1 cellular context compared by ENCODE assay signal in the genomic region with DNA sequence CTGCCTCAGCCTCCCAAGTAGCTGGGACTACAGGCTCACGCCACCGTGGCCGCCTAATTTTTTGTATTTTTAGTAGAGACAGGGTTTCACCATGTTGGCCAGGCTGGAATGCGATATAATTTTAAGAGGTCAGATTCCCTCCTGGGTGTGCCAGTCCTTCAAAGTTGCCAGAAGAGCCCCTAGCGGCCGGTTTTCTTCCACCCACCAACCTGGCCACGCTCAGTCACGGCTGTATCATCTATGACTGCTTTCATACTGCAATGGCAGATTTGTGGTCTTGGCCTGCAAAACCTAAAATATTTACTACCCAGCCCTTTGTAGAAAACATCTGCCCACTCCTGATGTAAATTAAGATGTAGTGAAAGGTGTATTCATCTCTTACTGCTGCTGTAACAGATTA.
TF ChIP-seq lines count a peak whose summit lies in the region.

No MANE protein-coding gene starts in this region.

TF ChIP-seq in HCT116, 20 proteins besides CTCF, POLR2A, EP300 and RAD21 (continued from another document):
- TF ChIP-seq EZH2phosphoT487 (IDR thresholded peaks at IDR 0.05; ENCODE audit: borderline replicate concordance) (no peak), YY1 (IDR thresholded peaks at IDR 0.05; ENCODE audit: extremely low read depth, insufficient replicate concordance, low read depth, low read length) (no peak), CBX3 (IDR thresholded peaks at IDR 0.05; ENCODE audit: low read depth) (no peak), SP1 (IDR thresholded peaks at IDR 0.05; ENCODE audit: low read depth) (no peak), CEBPB (IDR thresholded peaks at IDR 0.05; ENCODE audit: low read depth) (no peak), EGR1 (IDR thresholded peaks at IDR 0.05; ENCODE audit: low read depth) (no peak), ELF1 (IDR thresholded peaks at IDR 0.05; ENCODE audit: borderline replicate concordance, low read depth) (no peak)
- TF ChIP-seq, protein P1, sequence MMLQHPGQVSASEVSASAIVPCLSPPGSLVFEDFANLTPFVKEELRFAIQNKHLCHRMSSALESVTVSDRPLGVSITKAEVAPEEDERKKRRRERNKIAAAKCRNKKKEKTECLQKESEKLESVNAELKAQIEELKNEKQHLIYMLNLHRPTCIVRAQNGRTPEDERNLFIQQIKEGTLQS (IDR thresholded peaks at IDR 0.05) = no peak
